Comparison of ENCODE assay signal across 9 cellular contexts in the genomic region with DNA sequence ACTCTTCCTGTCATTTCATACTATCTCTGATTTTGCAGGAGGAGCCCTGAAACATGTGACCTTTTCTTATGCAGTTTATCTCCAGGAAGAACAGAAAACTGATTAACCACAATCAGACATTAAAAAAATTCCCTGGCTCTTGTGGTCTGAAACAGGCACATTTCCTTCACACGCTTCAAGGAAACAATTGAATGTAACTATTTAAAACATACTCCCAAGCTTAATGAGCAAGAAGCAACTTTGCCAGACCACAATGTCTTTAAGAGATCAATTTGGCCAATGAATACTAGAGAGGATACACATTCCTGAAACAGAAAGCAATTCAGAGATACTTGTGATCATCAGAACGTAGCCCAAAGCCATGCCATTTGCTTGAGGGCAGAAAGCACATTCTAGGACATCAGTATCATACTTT.
A peak's percentile ranks its signal among the peaks of the same experiment; 100 is the strongest.
DNase-seq lines count a peak whose midpoint lies in the region; ATAC-seq, FAIRE-seq and TF ChIP-seq lines count a peak whose summit lies in the region.
"Had no signal": no experiment of that assay in that cellular context is flagged by ENCODE, and none has a peak within 500 bp of the region (broad histone marks: within the 10 kb centered on the region; RNA-seq: fewer than 3 reads in every experiment).

No MANE protein-coding gene starts in this region.

- H3K4me1 ChIP-seq in astrocyte (ENCODE audit: insufficient read depth, low read length) = peaks cover 7% of the 10 kb centered on the region
- H3K4me1 ChIP-seq in OCI-LY7 (ENCODE audit: insufficient read depth, low read length, poor library complexity, severe bottlenecking) = peaks cover 6% of the 10 kb centered on the region

- ATAC-seq in GM18511 (IDR thresholded peaks at IDR 0.05; ENCODE audit: unreplicated experiment) (peak; percentile 46), HG02763 (IDR thresholded peaks at IDR 0.05; ENCODE audit: unreplicated experiment) (peak; percentile 42)

- H3K36me3 ChIP-seq in astrocyte (ENCODE audit: insufficient read depth, low read length) (no peaks in the 10 kb centered on the region), OCI-LY7 (ENCODE audit: insufficient read depth, low read length) (no peaks in the 10 kb centered on the region; the same call in 1 of the 2 replicates)

- H3K4me2 ChIP-seq in astrocyte (ENCODE audit: low read length) = peak overlapping the region; percentile 51
- no peak overlapping the region for H3K4me2 ChIP-seq in OCI-LY7 (ENCODE audit: low read length)

- H3K9me3 ChIP-seq in astrocyte (ENCODE audit: insufficient read depth, low read depth, low read length) (no peaks in the 10 kb centered on the region), OCI-LY7 (ENCODE audit: low read length) (no peaks in the 10 kb centered on the region)

- H3K27me3 Mint-ChIP-seq in astrocyte (ENCODE audit: low read depth, unreplicated experiment) = no peaks in the 10 kb centered on the region
- H3K27me3 Mint-ChIP-seq in neural crest cell (ENCODE audit: low read depth) = no peaks in the 10 kb centered on the region
- H3K27me3 Mint-ChIP-seq: dendritic cell treated with granulocyte-macrophage colony-stimulating factor and Interleukin-4, amounts not matched to agents 40 ng/mL and 50 ng/mL, for 4 days had no signal

- H4K20me1 ChIP-seq in astrocyte (ENCODE audit: insufficient read depth, low read length) = peaks cover 49% of the 10 kb centered on the region
- no peaks in the 10 kb centered on the region for H4K20me1 ChIP-seq in OCI-LY7 (ENCODE audit: insufficient read depth, low read length)

- POLR2A ChIA-PET in OCI-LY7 (lab: Charles Lee) = interaction anchor here (0.7 kb wide), 1 partner anchor 29 kb away, joined by 3 read pairs; no protein-coding TSS in a partner anchor

- peak overlapping the region; percentile 1 for H3K27ac ChIP-seq in astrocyte (ENCODE audit: low read depth, low read length)
- H3K27ac ChIP-seq in OCI-LY7 (ENCODE audit: low read depth, low read length, poor library complexity, severe bottlenecking) = no peak overlapping the region

- intact Hi-C loops in OCI-LY7 (cut with micrococcal nuclease; ENCODE audit: unreplicated experiment) = no loop called here

- H3K4me3 ChIP-seq in astrocyte (ENCODE audit: insufficient read depth, low read depth, low read length) (no peak overlapping the region), OCI-LY7 (ENCODE audit: low read depth, low read length, poor library complexity, severe bottlenecking) (no peak overlapping the region)

- H3K9ac ChIP-seq in astrocyte (ENCODE audit: low read length) = no peak overlapping the region

- TF ChIP-seq POLR2A in GM12891 (IDR thresholded peaks at IDR 0.05; ENCODE audit: low read depth, low read length) = no peak

- no TSS peak for BruUV-seq in OCI-LY7 (replicated peaks; lab: Mats Ljungman, UMichigan)

- H3K79me2 ChIP-seq in astrocyte (ENCODE audit: insufficient read depth, low read length) = peaks cover 57% of the 10 kb centered on the region
- H3K79me2 ChIP-seq in OCI-LY7 (ENCODE audit: insufficient read depth, low read depth, low read length) = no peaks in the 10 kb centered on the region

- no peak overlapping the region for H2AFZ ChIP-seq in astrocyte (ENCODE audit: low read depth, low read length)
- no peak overlapping the region for H2AFZ ChIP-seq in OCI-LY7 (ENCODE audit: low read length)

- H3K4me3 Mint-ChIP-seq in astrocyte (ENCODE audit: unreplicated experiment) (peak overlapping the region; percentile 50), neural crest cell (no peak overlapping the region)
- H3K4me3 Mint-ChIP-seq: dendritic cell treated with granulocyte-macrophage colony-stimulating factor and Interleukin-4, amounts not matched to agents 40 ng/mL and 50 ng/mL, for 4 days had no signal

- H3K9me2 ChIP-seq in OCI-LY7 (ENCODE audit: insufficient read depth, low read length) = no peaks in the 10 kb centered on the region

- H3K36me3 Mint-ChIP-seq in astrocyte (ENCODE audit: low read depth, unreplicated experiment) = peaks cover 11% of the 10 kb centered on the region
- no peaks in the 10 kb centered on the region for H3K36me3 Mint-ChIP-seq in neural crest cell (ENCODE audit: low read depth)

- H3K4me1 Mint-ChIP-seq in astrocyte (ENCODE audit: low read depth, unreplicated experiment) = peaks cover 45% of the 10 kb centered on the region
- peaks cover 58% of the 10 kb centered on the region for H3K4me1 Mint-ChIP-seq in neural crest cell

- CTCF ChIA-PET in OCI-LY7 (lab: Charles Lee; ENCODE audit: unreplicated experiment) = no interaction called here

- FAIRE-seq in astrocyte (lab: Jason Lieb, UNC) = peak; percentile 20
- no peak for FAIRE-seq in GM12891 (lab: Jason Lieb, UNC)

- DNase-seq in astrocyte (ENCODE audit: low read depth) (peak; percentile 85), neural crest cell (ENCODE audit: low read depth, low spot score) (no peak), OCI-LY7 (ENCODE audit: low spot score) (no peak), 8988T (no peak), GM12891 (ENCODE audit: insufficient read length, low spot score) (no peak)
- no peak for DNase-seq in stimulated activated CD4-positive, alpha-beta T cell treated with anti-CD3 and anti-CD28 coated beads, Interleukin-4, amount 100 ng/mL, for 4 hours

- H3K27me3 ChIP-seq in astrocyte (ENCODE audit: insufficient read depth, low read length) = no peaks in the 10 kb centered on the region

- TF ChIP-seq CTCF in astrocyte (IDR thresholded peaks at IDR 0.05; ENCODE audit: insufficient read depth, low read depth, low read length) = no peak
- no peak for TF ChIP-seq CTCF in neural crest cell (conservative IDR thresholded peaks at IDR 0.05)
- TF ChIP-seq CTCF in OCI-LY7 (conservative IDR thresholded peaks at IDR 0.05; ENCODE audit: low read length) = no peak

- H3K27ac Mint-ChIP-seq in astrocyte (ENCODE audit: unreplicated experiment) (peak overlapping the region; percentile 89), neural crest cell (ENCODE audit: unreplicated experiment) (peak overlapping the region; percentile 8)

- H3K9me3 Mint-ChIP-seq in astrocyte (ENCODE audit: unreplicated experiment) (no peaks in the 10 kb centered on the region), neural crest cell (no peaks in the 10 kb centered on the region)
- H3K9me3 Mint-ChIP-seq: dendritic cell treated with granulocyte-macrophage colony-stimulating factor and Interleukin-4, amounts not matched to agents 40 ng/mL and 50 ng/mL, for 4 days had no signal

TF ChIP-seq in GM12891, 5 proteins besides CTCF, POLR2A, EP300 and RAD21:
- TF ChIP-seq POU2F2 (IDR thresholded peaks at IDR 0.05; ENCODE audit: low read depth, low read length) (no peak), TAF1 (IDR thresholded peaks at IDR 0.05; ENCODE audit: low read depth, low read length) (no peak), SPI1 (IDR thresholded peaks at IDR 0.05; ENCODE audit: low read depth, low read length) (no peak), POLR2AphosphoS5 (IDR thresholded peaks at IDR 0.05; ENCODE audit: low read depth, low read length) (no peak), PAX5 (IDR thresholded peaks at IDR 0.05; ENCODE audit: insufficient read depth, low read length, severe bottlenecking) (no peak)
